7 cellular contexts compared by ENCODE assay signal in the genomic region with DNA sequence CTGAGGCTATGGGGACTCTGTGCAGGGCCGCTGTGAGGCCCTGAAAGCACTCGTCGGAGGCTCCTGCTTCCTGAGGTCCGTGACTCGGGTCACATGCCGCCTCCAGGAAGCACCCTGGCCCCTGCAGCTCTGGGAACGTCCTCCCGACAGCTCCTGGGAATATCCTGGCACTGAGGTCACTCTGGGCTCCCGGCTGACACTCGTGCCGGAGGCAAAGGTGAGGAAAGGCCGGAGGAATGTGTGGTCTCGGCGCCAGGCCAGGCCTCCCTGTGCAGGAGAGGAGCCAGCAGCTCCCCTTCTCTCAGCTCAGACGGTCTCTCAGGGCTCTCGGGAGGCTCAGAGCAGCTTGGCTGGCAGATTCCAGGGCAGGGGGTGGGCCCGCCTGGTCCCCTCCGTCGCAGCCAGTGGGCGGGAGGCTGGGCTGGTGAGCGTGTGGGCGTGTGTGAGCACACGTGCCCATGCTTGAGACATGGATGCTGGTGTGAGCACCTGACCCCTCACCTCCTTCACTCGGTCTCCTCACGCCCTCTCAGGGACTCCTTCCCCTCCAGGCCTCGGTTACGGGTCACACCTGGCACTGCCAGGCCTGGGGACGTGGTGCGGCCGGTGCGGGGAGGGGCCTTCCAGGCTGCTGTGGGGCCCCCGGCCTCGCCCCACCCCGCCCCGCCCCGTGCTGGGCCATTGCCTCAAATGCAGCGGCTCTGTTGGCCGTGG. TPM values are rescaled to one million over a fixed set of nuclear protein-coding genes. Genes with fewer than 3 reads are reported as not detected.
DNase-seq lines count a peak whose midpoint lies in the region; ATAC-seq and FAIRE-seq lines count a peak whose summit lies in the region.

No MANE protein-coding gene starts in this region.

- peak overlapping the region; percentile 74 for H3K4me3 ChIP-seq in SK-N-MC

- no peak overlapping the region for H3K27ac ChIP-seq in SK-N-MC

- peaks cover 8 to 16% of the 10 kb centered on the region in 2 donors for H3K27me3 Mint-ChIP-seq in stimulated activated naive B cell treated with anti-CD40 and anti-IgM and Interleukin-4, amounts not matched to agents 10 μg/mL and 1 μg/mL and 100 μg/mL, for 72 hours

- no peaks in the 10 kb centered on the region for H3K36me3 ChIP-seq in SK-N-MC (ENCODE audit: insufficient read depth, low read length)

- H3K27ac Mint-ChIP-seq in stimulated activated naive B cell treated with anti-CD40 and anti-IgM and Interleukin-4, amounts not matched to agents 10 μg/mL and 1 μg/mL and 100 μg/mL, for 72 hours, result peak overlapping the region; percentile 56

- H3K36me3 Mint-ChIP-seq in stimulated activated naive B cell treated with anti-CD40 and anti-IgM and Interleukin-4, amounts not matched to agents 10 μg/mL and 1 μg/mL and 100 μg/mL, for 72 hours, result peaks cover 7 to 9% of the 10 kb centered on the region in 2 donors

- ATAC-seq in left lobe of liver, result peak; percentile 82
- ATAC-seq in stimulated activated naive B cell treated with anti-CD40 and anti-IgM and Interleukin-4, amounts not matched to agents 10 μg/mL and 1 μg/mL and 100 μg/mL, for 72 hours (replicated peaks), result peak; percentile 81 to 83

- H3K4me1 Mint-ChIP-seq in stimulated activated naive B cell treated with anti-CD40 and anti-IgM and Interleukin-4, amounts not matched to agents 10 μg/mL and 1 μg/mL and 100 μg/mL, for 72 hours, result peaks cover 9 to 12% of the 10 kb centered on the region in 2 donors

- no peaks in the 10 kb centered on the region for H3K9me3 ChIP-seq in SK-N-MC (ENCODE audit: low read depth, low read length)

- DNase-seq in HS-5 (ENCODE audit: low read depth) (peak; percentile 91), SK-N-MC (ENCODE audit: low read depth, low spot score) (no peak), dedifferentiated amniotic fluid mesenchymal stem cell (ENCODE audit: extremely low spot score) (peak; percentile 47), left lobe of liver (ENCODE audit: low spot score) (peak; percentile 76), NCI-H2029 treated with DMSO at 0.1 percent for 48 hours (lab: John Stamatoyannopoulos, UW) (no peak)
- DNase-seq in stimulated activated naive B cell treated with anti-CD40 and anti-IgM and Interleukin-4, amounts not matched to agents 10 μg/mL and 1 μg/mL and 100 μg/mL, for 72 hours, result no peak

- peak overlapping the region; percentile 41 to 70 for H3K4me3 Mint-ChIP-seq in stimulated activated naive B cell treated with anti-CD40 and anti-IgM and Interleukin-4, amounts not matched to agents 10 μg/mL and 1 μg/mL and 100 μg/mL, for 72 hours

- no peaks in the 10 kb centered on the region for H3K9me3 Mint-ChIP-seq in stimulated activated naive B cell treated with anti-CD40 and anti-IgM and Interleukin-4, amounts not matched to agents 10 μg/mL and 1 μg/mL and 100 μg/mL, for 72 hours

- H3K9ac ChIP-seq in SK-N-MC (ENCODE audit: insufficient read length), result peak overlapping the region; percentile 12

- peak; percentile 97 for FAIRE-seq in G401.6 (lab: Jason Lieb, UNC)

RNA-seq across cellular contexts. Expression of a gene that starts 5.5 kb away (rescaled TPM):
- not detected for total RNA-seq in left lobe of liver

RNA-seq across cellular contexts. Expression of a gene that starts 36.3 kb away (rescaled TPM):
- total RNA-seq in left lobe of liver, result 8.4 TPM

RNA-seq across cellular contexts. Expression of a gene that starts 59.6 kb away (rescaled TPM):
- 39.3 TPM for total RNA-seq in left lobe of liver

Comparison
In these comparisons a context has a peak if more than half of its experiments do, and no peak if none do; other contexts are left out.
1. DNase-seq: peak in HS-5 (single experiment), dedifferentiated amniotic fluid mesenchymal stem cell (single experiment) and left lobe of liver (single experiment); none in SK-N-MC (single experiment), stimulated activated naive B cell treated with anti-CD40 and anti-IgM and Interleukin-4, amounts not matched to agents 10 μg/mL and 1 μg/mL and 100 μg/mL, for 72 hours (single experiment) and NCI-H2029 treated with DMSO at 0.1 percent for 48 hours (single experiment).